ENCODE assay signal across 22 cellular contexts in genomic region chr3:140568842-140569520, GRCh38.
A peak's percentile ranks its signal among the peaks of the same experiment; 100 is the strongest.
DNase-seq lines count a peak whose midpoint lies in the region; ATAC-seq and TF ChIP-seq lines count a peak whose summit lies in the region.
"Had no signal": no experiment of that assay in that cellular context is flagged by ENCODE, and none has a peak within 500 bp of the region (broad histone marks: within the 10 kb centered on the region; RNA-seq: fewer than 3 reads in every experiment).

No MANE protein-coding gene starts in this region.

- H3K36me3 ChIP-seq in stomach (no peaks in the 10 kb centered on the region), A673 (ENCODE audit: insufficient read depth, low read length, poor library complexity, severe bottlenecking) (no peaks in the 10 kb centered on the region)
- H3K36me3 ChIP-seq: cardiac muscle cell, esophagus squamous epithelium, sigmoid colon, SJSA1 had no signal

- TF ChIP-seq EP300 in stomach (IDR thresholded peaks at IDR 0.05): no peak

- DNase-seq in NCI-H226 (peak; percentile 41), cerebellar cortex (ENCODE audit: low spot score) (peak; percentile 78), right cardiac atrium (peak; percentile 71 to 92 (median 88)), stomach (peak; percentile 78), occipital lobe (lab: John Stamatoyannopoulos, UW) (no peak), A673 (ENCODE audit: low spot score) (no peak)
- DNase-seq in stimulated activated CD4-positive, alpha-beta T cell treated with anti-CD3 and anti-CD28 coated beads, Interleukin-2, amount 100 ng/mL, for 48 hours: no peak
- DNase-seq: activated CD4-positive, CD25-positive, alpha-beta regulatory T cell; activated CD8-positive, alpha-beta memory T cell treated with anti-CD3 and anti-CD28 coated beads for 24 hours; activated naive CD8-positive, alpha-beta T cell treated with anti-CD3 and anti-CD28 coated beads, Interleukin-2, amount 10 ng/mL, durations not matched to agents 7 days and 5 days; COR-L47; effector CD4-positive, alpha-beta T cell; esophagus squamous epithelium; islet precursor cell; NCI-H1436; NCI-H2227 treated with DMSO at 0.1 percent for 48 hours; sigmoid colon; stimulated activated CD4-positive, alpha-beta T cell treated with anti-CD3 and anti-CD28 coated beads, Interleukin-1b, Interleukin-23, amount 100 ng/mL, for 48 hours; T-helper 2 cell had no signal

- CTCF ChIA-PET in A673 (lab: Charles Lee): no interaction called here

- H3K27me3 ChIP-seq in right cardiac atrium (ENCODE audit: control insufficient read depth, insufficient read depth) (no peaks in the 10 kb centered on the region), stomach (no peaks in the 10 kb centered on the region), A673 (replicated peaks; ENCODE audit: insufficient read depth, low read depth, low read length, poor library complexity) (no peaks in the 10 kb centered on the region)
- H3K27me3 ChIP-seq: cardiac muscle cell, esophagus squamous epithelium, sigmoid colon, SJSA1 had no signal

- H3K27ac ChIP-seq in right cardiac atrium (ENCODE audit: low read length) (peak overlapping the region; percentile 25), stomach (no peak overlapping the region), A673 (ENCODE audit: low read depth, low read length, poor library complexity, severe bottlenecking) (no peak overlapping the region)
- H3K27ac ChIP-seq: cardiac muscle cell, esophagus squamous epithelium, sigmoid colon, SJSA1 had no signal

- H3K9me3 ChIP-seq in right cardiac atrium (ENCODE audit: control insufficient read depth, low read length) (no peaks in the 10 kb centered on the region), stomach (no peaks in the 10 kb centered on the region), A673 (ENCODE audit: low read depth, low read length, poor library complexity, severe bottlenecking) (no peaks in the 10 kb centered on the region)
- H3K9me3 ChIP-seq: esophagus squamous epithelium, sigmoid colon, SJSA1 had no signal

- TF ChIP-seq CTCF in stomach (IDR thresholded peaks at IDR 0.05) (no peak), A673 (conservative IDR thresholded peaks at IDR 0.05; ENCODE audit: low read depth, low read length) (no peak)

- intact Hi-C loops in right cardiac atrium (cut with DNase I): no loop called here
- intact Hi-C loops in stomach (cut with DNase I; ENCODE audit: low total_unique reads): no loop called here
- intact Hi-C loops in A673 (cut with micrococcal nuclease; ENCODE audit: unreplicated experiment): no loop called here

- POLR2A ChIA-PET in A673 (lab: Charles Lee; ENCODE audit: low non-redundant PET): no interaction called here

- WGBS in right cardiac atrium: 49% methylated on average over 3 of the region's 3 CpGs
- WGBS in stomach, 5 donors: 57 to 79% (median 72%) methylated on average over 3 of the region's 3 CpGs

- TF ChIP-seq POLR2A in stomach (IDR thresholded peaks at IDR 0.05): no peak

- H3K4me3 ChIP-seq in right cardiac atrium (ENCODE audit: low read length) (no peak overlapping the region), stomach (no peak overlapping the region), A673 (ENCODE audit: low read depth, low read length, poor library complexity, severe bottlenecking) (no peak overlapping the region)
- H3K4me3 ChIP-seq: cardiac muscle cell, esophagus squamous epithelium, sigmoid colon, SJSA1 had no signal

- H3K4me1 ChIP-seq in right cardiac atrium (ENCODE audit: control insufficient read depth, insufficient read depth, low read length): peaks cover 9% of the 10 kb centered on the region
- H3K4me1 ChIP-seq in stomach: peaks cover 0 to 7% (median 0%) of the 10 kb centered on the region in 4 donors
- H3K4me1 ChIP-seq in A673 (ENCODE audit: insufficient read depth, low read length, poor library complexity, severe bottlenecking): no peaks in the 10 kb centered on the region
- H3K4me1 ChIP-seq: esophagus squamous epithelium, SJSA1 had no signal

- BruUV-seq in A673 (replicated peaks; lab: Mats Ljungman, UMichigan): no TSS peak

- peak; percentile 75 to 76 for ATAC-seq in right cardiac atrium
- no peak for ATAC-seq in activated CD4-positive, CD25-positive, alpha-beta regulatory T cell treated with anti-CD3 and anti-CD28 coated beads, Interleukin-2, amount 50 U/mL, for 24 hours

Comparison
In these comparisons a context has a peak if more than half of its experiments do, and no peak if none do; other contexts are left out.
1. DNase-seq: peak in NCI-H226 (single experiment), cerebellar cortex (single experiment), right cardiac atrium (3 of 3) and stomach (single experiment); none in occipital lobe (single experiment), stimulated activated CD4-positive, alpha-beta T cell treated with anti-CD3 and anti-CD28 coated beads, Interleukin-2, amount 100 ng/mL, for 48 hours (0 of 2) and A673 (single experiment).
2. ATAC-seq: peak in right cardiac atrium (2 of 2); none in activated CD4-positive, CD25-positive, alpha-beta regulatory T cell treated with anti-CD3 and anti-CD28 coated beads, Interleukin-2, amount 50 U/mL, for 24 hours (0 of 2).